21 cellular contexts compared by ENCODE assay signal in the genomic region with DNA sequence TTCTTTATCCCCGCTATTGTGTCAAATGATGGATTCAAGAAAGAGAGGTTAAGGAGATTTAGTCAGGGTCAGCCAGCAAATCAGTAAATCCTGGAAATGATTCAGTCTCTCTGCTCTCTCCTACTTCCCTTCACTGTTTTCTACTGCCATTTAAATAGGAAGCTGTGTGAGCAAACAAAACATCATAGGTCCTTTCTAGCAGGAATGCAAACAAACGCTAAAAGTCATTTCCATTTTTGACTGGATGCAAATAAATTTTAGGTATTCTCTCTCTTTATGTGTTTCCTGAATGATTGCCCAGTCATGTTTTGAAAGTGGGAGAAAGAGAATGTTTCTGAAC.
DNase-seq lines count a peak whose midpoint lies in the region; ATAC-seq, FAIRE-seq and TF ChIP-seq lines count a peak whose summit lies in the region.
"Had no signal": no experiment of that assay in that cellular context is flagged by ENCODE, and none has a peak within 500 bp of the region (broad histone marks: within the 10 kb centered on the region; RNA-seq: fewer than 3 reads in every experiment).

No MANE protein-coding gene starts in this region.

- intact Hi-C loops in right lobe of liver (cut with DNase I), result no loop called here
- intact Hi-C loops in HepG2 (cut with micrococcal nuclease; ENCODE audit: unreplicated experiment), result no loop called here
- intact Hi-C loops in breast epithelium (cut with DNase I; ENCODE audit: low total_unique reads), result no loop called here

- CTCF ChIA-PET in HepG2 (lab: Yijun Ruan, JAX; ENCODE audit: low intra/inter-chr PET ratio, low total read pairs), result no interaction called here

- H3K27me3 ChIP-seq in right lobe of liver (no peaks in the 10 kb centered on the region), HepG2 (ENCODE audit: control insufficient read depth in 1 of 2, insufficient read depth in 2 of 2, low read length in 2 of 2) (peaks cover 0 to 8% of the 10 kb centered on the region in 2 experiments; a peak in 1 of 5 replicates), breast epithelium (no peaks in the 10 kb centered on the region)
- H3K27me3 ChIP-seq: gastroesophageal sphincter, spleen, testis had no signal

- H3K9me3 ChIP-seq in right lobe of liver (no peaks in the 10 kb centered on the region), HepG2 (ENCODE audit: low read length) (no peaks in the 10 kb centered on the region), breast epithelium (no peaks in the 10 kb centered on the region)
- H3K9me3 ChIP-seq: gastroesophageal sphincter, lower lobe of right lung, spleen, testis had no signal

- BruUV-seq in HepG2 (replicated peaks; lab: Mats Ljungman, UMichigan), result no TSS peak

- 53% methylated on average over 2 of the region's 2 CpGs for WGBS in right lobe of liver (ENCODE audit: insufficient coverage, low coverage, low lambda C conversion rate, missing lambda C conversion rate)
- 6% methylated on average over 2 of the region's 2 CpGs for WGBS in HepG2 (ENCODE audit: low lambda C conversion rate)

- H4K20me1 ChIP-seq in HepG2 (ENCODE audit: insufficient read depth, low read length), result no peaks in the 10 kb centered on the region

- TF ChIP-seq EP300 in HepG2 (IDR thresholded peaks at IDR 0.05; ENCODE audit: low read depth in 2 of 2, low read length in 2 of 2), result no peak
- TF ChIP-seq EP300 in HepG2 (CRISPR knock-in tag; IDR thresholded peaks at IDR 0.05; ENCODE audit: borderline replicate concordance), result no peak

- no peak for TF ChIP-seq POLR2A in right lobe of liver (IDR thresholded peaks at IDR 0.05)
- TF ChIP-seq POLR2A in HepG2 (IDR thresholded peaks at IDR 0.05; ENCODE audit: insufficient read depth in 1 of 2, low read depth in 2 of 2, low read length in 2 of 2), result no peak
- no peak for TF ChIP-seq POLR2A in breast epithelium (IDR thresholded peaks at IDR 0.05)

- in situ Hi-C loops in HepG2 (cut with HindIII; ENCODE audit: extremely low pct_ligation_motif_present, low pct_unique_long_range_greater_than_20kb), result no loop called here

- H3K4me3 ChIP-seq in right lobe of liver (no peak overlapping the region), HepG2 (replicated peaks in 1 of 3; ENCODE audit: insufficient read depth in 1 of 3, low read depth in 2 of 3, low read length in 3 of 3) (no peak overlapping the region), fibroblast of pulmonary artery (replicated peaks; ENCODE audit: low read depth, low read length) (no peak overlapping the region), breast epithelium (no peak overlapping the region)
- H3K4me3 ChIP-seq: gastroesophageal sphincter, lower lobe of right lung, spleen, testis had no signal

- no peaks in the 10 kb centered on the region for H3K4me1 ChIP-seq in right lobe of liver
- no peaks in the 10 kb centered on the region for H3K4me1 ChIP-seq in HepG2 (ENCODE audit: insufficient read depth, low read length)
- H3K4me1 ChIP-seq in breast epithelium, result no peaks in the 10 kb centered on the region
- H3K4me1 ChIP-seq: gastroesophageal sphincter, lower lobe of right lung, testis had no signal

- H3K79me2 ChIP-seq in HepG2 (ENCODE audit: insufficient read depth, low read length), result no peaks in the 10 kb centered on the region

- H3K9ac ChIP-seq in HepG2 (ENCODE audit: insufficient read depth, low read depth, low read length), result no peak overlapping the region

- H3K27ac ChIP-seq in right lobe of liver (no peak overlapping the region), HepG2 (ENCODE audit: extremely low read length, insufficient read depth, low read length) (no peak overlapping the region), breast epithelium (no peak overlapping the region)
- H3K27ac ChIP-seq: epithelial cell of prostate, gastroesophageal sphincter, lower lobe of right lung, RWPE1, spleen, testis had no signal

- FAIRE-seq in HepG2 (lab: Jason Lieb, UNC), result no peak
- FAIRE-seq: colon, G401.6, TTC549 had no signal

- H2AFZ ChIP-seq in HepG2 (ENCODE audit: low read length), result no peak overlapping the region

- no peak for TF ChIP-seq RAD21 in HepG2 (CRISPR knock-in tag; IDR thresholded peaks at IDR 0.05)

- DNase-seq in right lobe of liver, result no peak
- no peak for DNase-seq in HepG2 (ENCODE audit: low spot score)
- DNase-seq in NCI-H526 (lab: John Stamatoyannopoulos, UW), result peak; percentile 82 to 87
- DNase-seq in fibroblast of pulmonary artery (ENCODE audit: low read depth), result peak; percentile 34
- no peak for DNase-seq in nucleus accumbens (lab: John Stamatoyannopoulos, UW)
- DNase-seq in T1000 (lab: John Stamatoyannopoulos, UW), result no peak
- no peak for DNase-seq in breast epithelium (ENCODE audit: low spot score in 2 of 2)
- DNase-seq: activated naive CD4-positive, alpha-beta T cell treated with anti-CD3 and anti-CD28 coated beads, Interleukin-2, amount 10 ng/mL, durations not matched to agents 7 days and 5 days; activated T-cell treated with anti-CD3 and anti-CD28 coated beads, Interleukin-2, amount 50 U/mL, for 1 hour; COR-L47; HCEC 1CT; lower lobe of right lung; spleen; testis had no signal

- H3K36me3 ChIP-seq in right lobe of liver, result no peaks in the 10 kb centered on the region
- H3K36me3 ChIP-seq in HepG2 (replicated peaks in 1 of 2; ENCODE audit: control insufficient read depth in 1 of 2, insufficient read depth in 2 of 2, low read length in 2 of 2), result no peaks in the 10 kb centered on the region
- H3K36me3 ChIP-seq in breast epithelium, result no peaks in the 10 kb centered on the region
- H3K36me3 ChIP-seq: gastroesophageal sphincter, lower lobe of right lung, spleen had no signal

- POLR2A ChIA-PET in HepG2 (lab: Yijun Ruan, JAX), result no interaction called here

- TF ChIP-seq CTCF in right lobe of liver (IDR thresholded peaks at IDR 0.05) (no peak), HepG2 (CRISPR knock-in tag; IDR thresholded peaks at IDR 0.05) (no peak), fibroblast of pulmonary artery (IDR thresholded peaks at IDR 0.05; ENCODE audit: low read length, missing control alignments) (no peak), breast epithelium (IDR thresholded peaks at IDR 0.05) (no peak)

- H3K4me2 ChIP-seq in HepG2 (ENCODE audit: low read depth, low read length), result no peak overlapping the region

- peak in 3 of 4 donors; percentile 11 to 78 (median 60) for ATAC-seq in right lobe of liver
- no peak for ATAC-seq in HepG2
- no peak for ATAC-seq in GM19463 (IDR thresholded peaks at IDR 0.05; ENCODE audit: unreplicated experiment)
- ATAC-seq: gastroesophageal sphincter, lower lobe of right lung had no signal

TF ChIP-seq in HepG2, 621 proteins besides CTCF, POLR2A, EP300 and RAD21 (continues in another document):
- TF ChIP-seq, protein P1, sequence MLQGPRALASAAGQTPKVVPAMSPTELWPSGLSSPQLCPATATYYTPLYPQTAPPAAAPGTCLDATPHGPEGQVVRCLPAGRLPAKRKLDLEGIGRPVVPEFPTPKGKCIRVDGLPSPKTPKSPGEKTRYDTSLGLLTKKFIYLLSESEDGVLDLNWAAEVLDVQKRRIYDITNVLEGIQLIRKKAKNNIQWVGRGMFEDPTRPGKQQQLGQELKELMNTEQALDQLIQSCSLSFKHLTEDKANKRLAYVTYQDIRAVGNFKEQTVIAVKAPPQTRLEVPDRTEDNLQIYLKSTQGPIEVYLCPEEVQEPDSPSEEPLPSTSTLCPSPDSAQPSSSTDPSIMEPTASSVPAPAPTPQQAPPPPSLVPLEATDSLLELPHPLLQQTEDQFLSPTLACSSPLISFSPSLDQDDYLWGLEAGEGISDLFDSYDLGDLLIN (CRISPR knock-in tag; IDR thresholded peaks at IDR 0.05; ENCODE audit: borderline replicate concordance), result no peak
- TF ChIP-seq ZSCAN30 (CRISPR knock-in tag; IDR thresholded peaks at IDR 0.05) (no peak), THAP11 (CRISPR knock-in tag; IDR thresholded peaks at IDR 0.05) (no peak), JDP2 (CRISPR knock-in tag; IDR thresholded peaks at IDR 0.05; ENCODE audit: borderline replicate concordance) (no peak), ZNF709 (CRISPR knock-in tag; IDR thresholded peaks at IDR 0.05) (no peak), TARDBP (CRISPR knock-in tag; IDR thresholded peaks at IDR 0.05) (no peak)
- TF ChIP-seq, protein P2, sequence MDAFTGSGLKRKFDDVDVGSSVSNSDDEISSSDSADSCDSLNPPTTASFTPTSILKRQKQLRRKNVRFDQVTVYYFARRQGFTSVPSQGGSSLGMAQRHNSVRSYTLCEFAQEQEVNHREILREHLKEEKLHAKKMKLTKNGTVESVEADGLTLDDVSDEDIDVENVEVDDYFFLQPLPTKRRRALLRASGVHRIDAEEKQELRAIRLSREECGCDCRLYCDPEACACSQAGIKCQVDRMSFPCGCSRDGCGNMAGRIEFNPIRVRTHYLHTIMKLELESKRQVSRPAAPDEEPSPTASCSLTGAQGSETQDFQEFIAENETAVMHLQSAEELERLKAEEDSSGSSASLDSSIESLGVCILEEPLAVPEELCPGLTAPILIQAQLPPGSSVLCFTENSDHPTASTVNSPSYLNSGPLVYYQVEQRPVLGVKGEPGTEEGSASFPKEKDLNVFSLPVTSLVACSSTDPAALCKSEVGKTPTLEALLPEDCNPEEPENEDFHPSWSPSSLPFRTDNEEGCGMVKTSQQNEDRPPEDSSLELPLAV (CRISPR knock-in tag; conservative IDR thresholded peaks at IDR 0.05; ENCODE audit: low read depth), result no peak
- TF ChIP-seq, protein P3, sequence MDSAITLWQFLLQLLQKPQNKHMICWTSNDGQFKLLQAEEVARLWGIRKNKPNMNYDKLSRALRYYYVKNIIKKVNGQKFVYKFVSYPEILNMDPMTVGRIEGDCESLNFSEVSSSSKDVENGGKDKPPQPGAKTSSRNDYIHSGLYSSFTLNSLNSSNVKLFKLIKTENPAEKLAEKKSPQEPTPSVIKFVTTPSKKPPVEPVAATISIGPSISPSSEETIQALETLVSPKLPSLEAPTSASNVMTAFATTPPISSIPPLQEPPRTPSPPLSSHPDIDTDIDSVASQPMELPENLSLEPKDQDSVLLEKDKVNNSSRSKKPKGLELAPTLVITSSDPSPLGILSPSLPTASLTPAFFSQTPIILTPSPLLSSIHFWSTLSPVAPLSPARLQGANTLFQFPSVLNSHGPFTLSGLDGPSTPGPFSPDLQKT (CRISPR knock-in tag; IDR thresholded peaks at IDR 0.05; ENCODE audit: borderline replicate concordance), result no peak

Comparison
In these comparisons a context has a peak if more than half of its experiments do, and no peak if none do; other contexts are left out.
1. ATAC-seq: peak in right lobe of liver (3 of 4); none in HepG2 (single experiment) and GM19463 (single experiment).
2. DNase-seq: peak in NCI-H526 (2 of 2) and fibroblast of pulmonary artery (single experiment); none in right lobe of liver (0 of 3), HepG2 (single experiment), nucleus accumbens (0 of 56), T1000 (single experiment) and breast epithelium (0 of 2).